ENCODE assay signal across 8 cellular contexts in genomic region chr6:33430991-33431879, GRCh38. TPM values are rescaled to one million over a fixed set of nuclear protein-coding genes. Genes with fewer than 3 reads are reported as not detected.
A peak's percentile ranks its signal among the peaks of the same experiment; 100 is the strongest.
DNase-seq lines count a peak whose midpoint lies in the region; FAIRE-seq lines count a peak whose summit lies in the region.

No MANE protein-coding gene starts in this region.

- peak; percentile 58 for DNase-seq in A172 (ENCODE audit: low spot score)
- peak; percentile 85 for DNase-seq in GM18507 (ENCODE audit: extremely low spot score, insufficient read length, low read depth)
- peak; percentile 91 for DNase-seq in NCI-H2227 (lab: John Stamatoyannopoulos, UW; ENCODE audit: unreplicated experiment)
- DNase-seq in activated CD4-positive, alpha-beta T cell treated with anti-CD3 and anti-CD28 coated beads, Interleukin-2, amount 50 U/mL, for 24 hours (ENCODE audit: low read depth in 1 of 2, low spot score in 1 of 2): peak; percentile 46 to 71
- DNase-seq in effector CD4-positive, alpha-beta T cell: peak; percentile 79
- DNase-seq in mucosa of gallbladder (ENCODE audit: low spot score): peak; percentile 46
- DNase-seq in stimulated activated naive CD4-positive, alpha-beta T cell (lab: John Stamatoyannopoulos, UW): peak; percentile 80 to 88 (median 84)
- no peak for DNase-seq in mesenteric fat pad (ENCODE audit: low spot score)

- FAIRE-seq in GM18507 (lab: Jason Lieb, UNC): peak; percentile 89

RNA-seq across cellular contexts. Expression of gene SYNGAP1, which starts 11.4 kb away (rescaled TPM):
- total RNA-seq in A172 (2014; rRNA removed; shearing (Covaris generic)): 1.8 and 2.5 TPM in 2 replicates
- total RNA-seq in mucosa of gallbladder (31.0 TPM), mesenteric fat pad (14.1 TPM)

RNA-seq across cellular contexts. Expression of gene CUTA, which starts 13.3 kb away (rescaled TPM):
- 298 and 347 TPM in 2 replicates for total RNA-seq in A172 (2014; rRNA removed; shearing (Covaris generic))
- total RNA-seq in mucosa of gallbladder (238 TPM), mesenteric fat pad (103 TPM)

RNA-seq across cellular contexts. Expression of gene PHF1, which starts 20.4 kb away (rescaled TPM):
- total RNA-seq in A172 (2014; rRNA removed; shearing (Covaris generic)): 36.0 and 40.8 TPM in 2 replicates
- 82.3 TPM for total RNA-seq in mucosa of gallbladder
- 42.5 TPM for total RNA-seq in mesenteric fat pad

RNA-seq across cellular contexts. Expression of gene ZBTB9, which starts 23.1 kb away (rescaled TPM):
- total RNA-seq in A172 (2014; rRNA removed; shearing (Covaris generic)): 5.3 and 7.4 TPM in 2 replicates
- total RNA-seq in mucosa of gallbladder (8.0 TPM), mesenteric fat pad (4.6 TPM)

RNA-seq across cellular contexts. Expression of gene KIFC1, which starts 39.6 kb away (rescaled TPM):
- total RNA-seq in A172 (2014; rRNA removed; shearing (Covaris generic)): 53.2 and 55.6 TPM in 2 replicates
- total RNA-seq in mucosa of gallbladder: 2.1 TPM
- 0.19 TPM for total RNA-seq in mesenteric fat pad
